Comparison of ENCODE assay signal across 20 cellular contexts in the genomic region with DNA sequence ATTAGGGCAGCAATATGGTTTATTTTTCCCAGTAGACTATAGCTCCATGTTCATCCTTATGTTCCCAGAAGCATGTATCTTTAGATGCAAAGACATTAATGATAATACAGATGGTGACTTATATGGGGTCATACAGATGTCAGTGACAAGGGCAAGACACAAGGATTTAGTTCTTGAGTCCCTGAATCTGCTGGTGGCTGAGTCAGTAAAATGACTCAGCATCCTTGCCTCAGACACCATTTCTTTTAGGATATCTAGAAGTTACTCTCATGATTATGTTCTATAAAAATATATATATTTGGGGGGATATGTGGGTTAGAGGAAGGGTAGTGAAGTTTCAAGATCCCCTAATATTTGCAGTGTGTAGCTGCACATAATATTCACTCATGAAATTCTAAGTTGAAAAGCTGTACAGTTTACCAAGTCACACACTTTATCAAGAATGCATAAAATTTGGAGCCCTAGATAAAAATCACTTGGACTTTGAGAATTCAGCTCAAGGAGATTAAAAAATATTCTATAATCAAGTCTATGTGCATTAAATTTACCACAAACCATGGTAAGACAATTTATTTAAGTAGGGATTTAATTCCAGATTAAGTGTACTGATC.
DNase-seq lines count a peak whose midpoint lies in the region; FAIRE-seq and TF ChIP-seq lines count a peak whose summit lies in the region.
"Had no signal": no experiment of that assay in that cellular context is flagged by ENCODE, and none has a peak within 500 bp of the region (broad histone marks: within the 10 kb centered on the region; RNA-seq: fewer than 3 reads in every experiment).

No MANE protein-coding gene starts in this region.

- H3K9me3 ChIP-seq in H1 (ENCODE audit: insufficient read depth in 2 of 2, low read depth in 1 of 2, low read length in 1 of 2) = no peaks in the 10 kb centered on the region
- H3K9me3 ChIP-seq: BLaER1 treated with 17β-estradiol and CSF1 and Interleukin-3, amounts not matched to agents 10 nM and 100 nM; body of pancreas had no signal

- H3K27ac ChIP-seq in H1 (ENCODE audit: low read depth, low read length) = no peak overlapping the region
- H3K27ac ChIP-seq: BLaER1 treated with 17β-estradiol and CSF1 and Interleukin-3, amounts not matched to agents 10 nM and 100 nM; body of pancreas had no signal

- no peak overlapping the region for H2BK20ac ChIP-seq in H1 (ENCODE audit: low read length)

- no peak overlapping the region for H3K4me3 ChIP-seq in H1 (ENCODE audit: extremely low read depth in 1 of 4, insufficient read depth in 2 of 4, low read depth in 3 of 4, low read length in 4 of 4)
- H3K4me3 ChIP-seq: BLaER1 treated with 17β-estradiol and CSF1 and Interleukin-3, amounts not matched to agents 10 nM and 100 nM; body of pancreas had no signal

- H2BK5ac ChIP-seq in H1 (ENCODE audit: low read depth, low read length) = no peak overlapping the region

- H2BK120ac ChIP-seq in H1 (replicated peaks; ENCODE audit: low read depth, low read length) = no peak overlapping the region

- no peak overlapping the region for H3K56ac ChIP-seq in H1 (replicated peaks; ENCODE audit: insufficient read length, low read depth, low read length)

- H3K79me1 ChIP-seq in H1 (ENCODE audit: low read depth, low read length) = no peaks in the 10 kb centered on the region

- no peak for TF ChIP-seq POLR2A in H1 (IDR thresholded peaks at IDR 0.05; ENCODE audit: control extremely low read depth in 1 of 2, low read depth in 2 of 2, low read length in 2 of 2)

- no peak overlapping the region for H4K91ac ChIP-seq in H1 (replicated peaks; ENCODE audit: insufficient read length, low read length)

- TF ChIP-seq EP300 in H1 (IDR thresholded peaks at IDR 0.05; ENCODE audit: borderline replicate concordance in 1 of 2, low read depth in 2 of 2, low read length in 2 of 2) = no peak

- no peak overlapping the region for H4K5ac ChIP-seq in H1 (ENCODE audit: insufficient read length, low read depth, low read length)

- H2AFZ ChIP-seq in H1 (ENCODE audit: low read length) = no peak overlapping the region

- H3K4ac ChIP-seq in H1 (replicated peaks; ENCODE audit: insufficient read length, low read depth, low read length) = no peak overlapping the region

- H3K18ac ChIP-seq in H1 (ENCODE audit: extremely low read depth, low read length) = no peak overlapping the region

- no peak for TF ChIP-seq RAD21 in H1 (IDR thresholded peaks at IDR 0.05 in 1 of 2, conservative IDR thresholded peaks at IDR 0.05 in 1 of 2; ENCODE audit: low read depth in 2 of 2, low read length in 2 of 2)

- no peak overlapping the region for H3K9ac ChIP-seq in H1 (replicated peaks in 1 of 4; ENCODE audit: extremely low read depth in 1 of 4, low read depth in 3 of 4, low read length in 3 of 4)
- H3K9ac ChIP-seq: BLaER1 treated with 17β-estradiol and CSF1 and Interleukin-3, amounts not matched to agents 10 nM and 100 nM had no signal

- no peaks in the 10 kb centered on the region for H3K27me3 ChIP-seq in H1 (replicated peaks in 1 of 4; ENCODE audit: control insufficient read depth in 3 of 4, extremely low read depth in 1 of 4, insufficient read depth in 3 of 4, low read length in 3 of 4)
- H3K27me3 ChIP-seq: BLaER1 treated with 17β-estradiol and CSF1 and Interleukin-3, amounts not matched to agents 10 nM and 100 nM; body of pancreas had no signal

- no peak overlapping the region for H3K14ac ChIP-seq in H1 (ENCODE audit: insufficient read length)

- H3K23me2 ChIP-seq in H1 (ENCODE audit: low read depth, low read length) = no peaks in the 10 kb centered on the region

- peak; percentile 86 for FAIRE-seq in RCC 7860 (lab: Jason Lieb, UNC)
- no peak for FAIRE-seq in H1 (lab: Jason Lieb, UNC)
- FAIRE-seq in urothelium cell line (lab: Jason Lieb, UNC) = no peak
- FAIRE-seq: GM18507 had no signal

- CTCF ChIA-PET in H1 (lab: Charles Lee; ENCODE audit: partially characterized antibody) = interaction anchor here (0.8 to 7.5 kb wide), 7 partner anchors 11 to 225 kb away, joined by 3 to 54 read pairs (median 5); no protein-coding TSS in a partner anchor

- H3K4me1 ChIP-seq in H1 (replicated peaks in 1 of 4; ENCODE audit: control insufficient read depth in 3 of 4, insufficient read depth in 4 of 4, low read length in 3 of 4) = peaks cover 0 to 3% (median 0%) of the 10 kb centered on the region in 4 experiments; a peak in 3 of 7 replicates

- POLR2A ChIA-PET in H1 (lab: Charles Lee; ENCODE audit: partially characterized antibody) = no interaction called here

- H2BK12ac ChIP-seq in H1 (ENCODE audit: low read depth, low read length) = no peak overlapping the region

- no peaks in the 10 kb centered on the region for H3K79me2 ChIP-seq in H1 (ENCODE audit: control insufficient read depth in 1 of 2, insufficient read depth in 2 of 2, low read length in 2 of 2)

- TF ChIP-seq CTCF in H1 (IDR thresholded peaks at IDR 0.05; ENCODE audit: control extremely low read depth in 1 of 3, insufficient read depth in 1 of 3, low read depth in 1 of 3, low read length in 3 of 3) = no peak

- H3K4me2 ChIP-seq in H1 (ENCODE audit: insufficient read depth in 1 of 2, low read depth in 2 of 2, low read length in 2 of 2) = no peak overlapping the region
- H3K4me2 ChIP-seq: BLaER1 treated with 17β-estradiol and CSF1 and Interleukin-3, amounts not matched to agents 10 nM and 100 nM had no signal

- no peak overlapping the region for H3K23ac ChIP-seq in H1 (ENCODE audit: insufficient read length)

- no peak overlapping the region for H2AK5ac ChIP-seq in H1 (ENCODE audit: low read depth, low read length)

- H2BK15ac ChIP-seq in H1 (ENCODE audit: low read length) = no peak overlapping the region

- no peak overlapping the region for H4K8ac ChIP-seq in H1 (ENCODE audit: extremely low read depth, insufficient read depth, low read length)

- DNase-seq in ELR (ENCODE audit: low read depth) = peak; percentile 70
- peak; percentile 53 for DNase-seq in RCC 7860 (ENCODE audit: low spot score)
- DNase-seq in H1 (ENCODE audit: low read depth in 1 of 2, low spot score in 2 of 2) = no peak
- DNase-seq in kidney tubule cell (ENCODE audit: low spot score) = peak; percentile 58
- DNase-seq in activated T-cell treated with anti-CD3 and anti-CD28 coated beads, Interleukin-2, amount 50 U/mL, for 1 hour = no peak
- no peak for DNase-seq in urothelium cell line (ENCODE audit: low spot score)
- no peak for DNase-seq in NAMALWA (ENCODE audit: low spot score)
- no peak for DNase-seq in SK-N-DZ (ENCODE audit: low spot score)
- DNase-seq: activated CD4-positive, alpha-beta T cell treated with anti-CD3 and anti-CD28 coated beads for 1 hour; activated naive CD4-positive, alpha-beta T cell; body of pancreas; effector CD4-positive, alpha-beta T cell; immature natural killer cell; NCI-H2107; nephron progenitor cell; Right ventricle myocardium superior; stimulated activated CD4-positive, alpha-beta T cell treated with anti-CD3 and anti-CD28 coated beads, Interleukin-15, amount 100 ng/mL, for 24 hours; T-helper 2 cell had no signal

- H3K36me3 ChIP-seq in H1 (ENCODE audit: control insufficient read depth in 2 of 4, insufficient read depth in 4 of 4, low read length in 3 of 4) = no peaks in the 10 kb centered on the region
- H3K36me3 ChIP-seq: BLaER1 treated with 17β-estradiol and CSF1 and Interleukin-3, amounts not matched to agents 10 nM and 100 nM had no signal

- no peaks in the 10 kb centered on the region for H4K20me1 ChIP-seq in H1 (replicated peaks in 1 of 2; ENCODE audit: control insufficient read depth in 1 of 2, insufficient read depth in 2 of 2, low read length in 2 of 2)
- H4K20me1 ChIP-seq: BLaER1 treated with 17β-estradiol and CSF1 and Interleukin-3, amounts not matched to agents 10 nM and 100 nM had no signal

TF ChIP-seq in H1, 55 proteins besides CTCF, POLR2A, EP300 and RAD21:
- TF ChIP-seq BACH1 (IDR thresholded peaks at IDR 0.05; ENCODE audit: low read length) = peak; percentile 76
- TF ChIP-seq JUN (IDR thresholded peaks at IDR 0.05; ENCODE audit: low read depth, low read length) = no peak

Comparison
In these comparisons a context has a peak if more than half of its experiments do, and no peak if none do; other contexts are left out.
1. DNase-seq: peak in ELR (single experiment), RCC 7860 (single experiment) and kidney tubule cell (single experiment); none in H1 (0 of 2), activated T-cell treated with anti-CD3 and anti-CD28 coated beads, Interleukin-2, amount 50 U/mL, for 1 hour (single experiment), urothelium cell line (single experiment), NAMALWA (single experiment) and SK-N-DZ (single experiment).